ENCODE assay signal across 17 cellular contexts in the genomic region with DNA sequence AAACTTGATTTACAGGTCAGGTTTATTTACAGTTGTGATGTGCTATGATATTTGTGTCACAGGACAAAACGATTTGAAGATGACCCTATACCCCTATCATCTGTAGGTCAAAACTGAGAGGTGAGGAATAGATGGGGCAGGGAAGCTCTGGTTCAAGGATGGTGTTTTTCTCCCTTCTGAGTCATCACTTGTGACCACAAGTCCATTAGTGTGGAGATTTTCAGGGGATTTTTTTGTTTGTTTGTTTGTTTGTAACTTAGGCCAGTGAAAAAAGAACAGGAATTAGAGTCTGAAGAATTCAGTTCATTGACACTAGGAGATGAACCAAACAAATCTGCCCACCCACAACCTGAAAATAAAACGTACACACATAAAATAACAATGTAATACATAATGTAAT.
"Had no signal": no experiment of that assay in that cellular context is flagged by ENCODE, and none has a peak within 500 bp of the region (broad histone marks: within the 10 kb centered on the region; RNA-seq: fewer than 3 reads in every experiment).

No MANE protein-coding gene starts in this region.

- H3K4me3 ChIP-seq: ascending aorta, breast epithelium, coronary artery, left ventricle myocardium inferior, pancreas, psoas muscle, thyroid gland, upper lobe of right lung had no signal

- H3K9me3 ChIP-seq: ascending aorta, breast epithelium, pancreas, psoas muscle, thyroid gland, upper lobe of right lung had no signal

- ATAC-seq: natural killer cell treated with Interleukin-12 subunit alpha and Interleukin-12 subunit beta and Interleukin-15 and Interleukin-18, amount 100 ng/mL, for 72 hours; pancreas; psoas muscle; right cardiac atrium had no signal

- H3K36me3 ChIP-seq: ascending aorta, breast epithelium, left ventricle myocardium inferior, pancreas, thyroid gland, upper lobe of right lung had no signal

- H3K27ac ChIP-seq: ascending aorta, breast epithelium, coronary artery, left ventricle myocardium inferior, pancreas, psoas muscle, thyroid gland, upper lobe of right lung had no signal

- DNase-seq: activated CD4-positive, alpha-beta T cell treated with anti-CD3 and anti-CD28 coated beads for 1 hour; activated gamma-delta T cell treated with Interleukin-2 at 50 U/mL for 16 hours; activated T-cell treated with anti-CD3 and anti-CD28 coated beads, Interleukin-2, amount 50 U/mL, for 1 hour; left ventricle myocardium inferior; midbrain; pancreas; psoas muscle; right cardiac atrium; stimulated activated CD4-positive, alpha-beta T cell treated with anti-CD3 and anti-CD28 coated beads, Interleukin-12 subunit alpha, Interleukin-12 subunit beta, amount 100 ng/mL, for 4 hours; substantia nigra; SW 1271; thyroid gland; upper lobe of right lung had no signal

- H3K4me1 ChIP-seq: ascending aorta, breast epithelium, left ventricle myocardium inferior, pancreas, psoas muscle, thyroid gland, upper lobe of right lung had no signal

- H3K27me3 ChIP-seq: ascending aorta, breast epithelium, pancreas, thyroid gland, upper lobe of right lung had no signal
